In genomic region chr7:391411-391951, GRCh38 we compare ENCODE assay signal across 1 cellular context.
TF ChIP-seq lines count a peak whose summit lies in the region.

No MANE protein-coding gene starts in this region.

TF ChIP-seq in GM23338, 12 proteins besides CTCF, POLR2A, EP300 and RAD21 (continued from another document):
- TF ChIP-seq ZNF462 (CRISPR knock-in tag; IDR thresholded peaks at IDR 0.05): no peak
TF ChIP-seq in GM23338: peak in this region for 0.
